8 cellular contexts compared by ENCODE assay signal in the genomic region with DNA sequence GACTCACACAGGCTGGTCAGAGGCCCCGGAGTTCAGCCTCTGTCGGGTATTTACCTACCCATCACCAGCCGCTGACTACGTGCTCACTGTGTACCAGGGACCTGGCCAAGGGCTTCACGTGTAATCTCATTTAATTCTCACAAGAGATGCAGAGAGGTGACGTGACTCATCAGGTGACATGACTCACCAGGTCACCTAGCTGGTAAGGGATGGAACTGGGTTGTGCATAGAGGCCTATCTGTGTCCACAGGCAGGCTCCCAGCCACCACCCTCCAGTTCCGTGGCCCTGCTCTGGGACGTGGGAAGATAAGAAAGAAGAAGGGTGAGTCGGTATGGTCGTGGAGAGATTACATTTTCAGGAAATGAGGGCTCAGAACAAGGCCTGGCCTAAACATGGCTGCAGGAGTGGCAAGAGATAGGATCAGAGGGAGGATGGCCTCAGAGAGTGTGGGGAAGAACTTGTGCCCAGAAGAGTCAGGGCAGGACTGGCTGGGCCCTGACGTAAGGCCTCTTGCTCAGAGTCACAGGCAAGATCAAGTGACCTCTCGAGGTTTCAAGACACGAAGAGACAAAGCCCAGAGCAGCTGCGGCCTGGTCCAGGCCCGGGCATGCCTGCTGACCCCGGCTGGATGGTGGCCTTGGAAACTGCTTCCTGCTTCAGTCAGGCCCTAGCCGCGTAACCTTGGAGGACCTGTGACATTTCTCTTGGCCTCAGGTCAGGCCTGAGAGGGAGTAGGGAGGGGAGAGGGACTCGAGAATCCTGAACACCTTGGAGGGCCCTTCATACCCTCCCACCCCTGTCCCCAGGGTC. TPM values are rescaled to one million over a fixed set of nuclear protein-coding genes. Genes with fewer than 3 reads are reported as not detected.
DNase-seq lines count a peak whose midpoint lies in the region; ATAC-seq and TF ChIP-seq lines count a peak whose summit lies in the region.

No MANE protein-coding gene starts in this region.

- H3K4me1 Mint-ChIP-seq in stimulated activated memory B cell treated with anti-CD40 and anti-IgM and Interleukin-4, amounts not matched to agents 10 μg/mL and 1 μg/mL and 100 μg/mL, for 72 hours = peaks cover 6% of the 10 kb centered on the region
- H3K4me1 Mint-ChIP-seq in CD4-positive, alpha-beta T cell (ENCODE audit: low read depth) = peaks cover 5% of the 10 kb centered on the region

- peak overlapping the region; percentile 90 for H2BK15ac ChIP-seq in mesenchymal stem cell (ENCODE audit: low read depth, poor library complexity, severe bottlenecking)

- H3K9ac ChIP-seq in NT2/D1 (ENCODE audit: insufficient read length, low read depth) = peak overlapping the region; percentile 61
- peak overlapping the region; percentile 79 for H3K9ac ChIP-seq in mesenchymal stem cell (ENCODE audit: low read length)

- CTCF ChIA-PET in CD4-positive, alpha-beta T cell (lab: Charles Lee) = no interaction called here

- H4K8ac ChIP-seq in mesenchymal stem cell (ENCODE audit: low read length) = peak overlapping the region; percentile 93

- H2BK120ac ChIP-seq in mesenchymal stem cell (ENCODE audit: low read depth, low read length) = peak overlapping the region; percentile 75

- peak overlapping the region; percentile 22 to 91 for H2BK12ac ChIP-seq in mesenchymal stem cell (ENCODE audit: low read length in 2 of 2)

- H3K23ac ChIP-seq in mesenchymal stem cell (ENCODE audit: low read length in 2 of 2) = no peak overlapping the region

- TF ChIP-seq POLR2A in upper lobe of left lung (IDR thresholded peaks at IDR 0.05) = no peak

- H3K36me3 ChIP-seq in NT2/D1 (ENCODE audit: insufficient read depth, insufficient read length, low read length) (peaks cover 56% of the 10 kb centered on the region), mesenchymal stem cell (ENCODE audit: control insufficient read depth in 1 of 2, insufficient read depth in 2 of 2, low read depth in 1 of 2, low read length in 2 of 2) (peaks cover 28 to 46% of the 10 kb centered on the region in 2 experiments), upper lobe of left lung (peaks cover 0 to 22% (median 8%) of the 10 kb centered on the region in 4 donors)

- no peak overlapping the region for H3K4me2 ChIP-seq in mesenchymal stem cell (ENCODE audit: low read length, poor library complexity, severe bottlenecking)

- H2BK5ac ChIP-seq in mesenchymal stem cell (ENCODE audit: low read depth, low read length, poor library complexity, severe bottlenecking) = no peak overlapping the region

- H3K4me3 ChIP-seq in NT2/D1 (ENCODE audit: insufficient read length, low read depth) = no peak overlapping the region
- no peak overlapping the region for H3K4me3 ChIP-seq in cardiac fibroblast (replicated peaks in 1 of 2; ENCODE audit: low read depth in 2 of 2, low read length in 2 of 2)
- no peak overlapping the region for H3K4me3 ChIP-seq in mesenchymal stem cell (ENCODE audit: insufficient read depth in 1 of 2, low read depth in 1 of 2, low read length in 2 of 2)
- no peak overlapping the region for H3K4me3 ChIP-seq in upper lobe of left lung

- H3K4me3 Mint-ChIP-seq in stimulated activated memory B cell treated with anti-CD40 and anti-IgM and Interleukin-4, amounts not matched to agents 10 μg/mL and 1 μg/mL and 100 μg/mL, for 72 hours = no peak overlapping the region
- no peak overlapping the region for H3K4me3 Mint-ChIP-seq in CD4-positive, alpha-beta T cell

- peak overlapping the region; percentile 21 for H2AK5ac ChIP-seq in mesenchymal stem cell (ENCODE audit: low read length, severe bottlenecking)

- H3K36me3 Mint-ChIP-seq in stimulated activated memory B cell treated with anti-CD40 and anti-IgM and Interleukin-4, amounts not matched to agents 10 μg/mL and 1 μg/mL and 100 μg/mL, for 72 hours = peaks cover 25% of the 10 kb centered on the region
- H3K36me3 Mint-ChIP-seq in CD4-positive, alpha-beta T cell (ENCODE audit: low read depth) = no peaks in the 10 kb centered on the region

- peak overlapping the region; percentile 92 for H4K91ac ChIP-seq in mesenchymal stem cell (ENCODE audit: low read length)

- TF ChIP-seq EP300 in upper lobe of left lung (IDR thresholded peaks at IDR 0.05) = no peak

- peak overlapping the region; percentile 85 to 95 for H3K18ac ChIP-seq in mesenchymal stem cell (ENCODE audit: low read depth in 1 of 2, low read length in 2 of 2)

- H3K27me3 Mint-ChIP-seq in stimulated activated memory B cell treated with anti-CD40 and anti-IgM and Interleukin-4, amounts not matched to agents 10 μg/mL and 1 μg/mL and 100 μg/mL, for 72 hours = no peaks in the 10 kb centered on the region
- no peaks in the 10 kb centered on the region for H3K27me3 Mint-ChIP-seq in CD4-positive, alpha-beta T cell

- TF ChIP-seq CTCF in cardiac fibroblast (IDR thresholded peaks at IDR 0.05; ENCODE audit: low read depth, low read length) (no peak), upper lobe of left lung (IDR thresholded peaks at IDR 0.05) (no peak)
- no peak for TF ChIP-seq CTCF in CD4-positive, alpha-beta T cell (IDR thresholded peaks at IDR 0.05)

- H3K9me3 ChIP-seq in NT2/D1 (ENCODE audit: insufficient read depth, low read length) = no peaks in the 10 kb centered on the region
- H3K9me3 ChIP-seq in mesenchymal stem cell (ENCODE audit: control insufficient read depth, low read length) = no peaks in the 10 kb centered on the region
- H3K9me3 ChIP-seq in upper lobe of left lung = no peaks in the 10 kb centered on the region
- H3K9me3 ChIP-seq in CD4-positive, alpha-beta T cell (ENCODE audit: control insufficient read depth, low read length) = no peaks in the 10 kb centered on the region

- no peak overlapping the region for H2AFZ ChIP-seq in mesenchymal stem cell (ENCODE audit: low read depth, low read length)

- no peaks in the 10 kb centered on the region for H3K9me3 Mint-ChIP-seq in stimulated activated memory B cell treated with anti-CD40 and anti-IgM and Interleukin-4, amounts not matched to agents 10 μg/mL and 1 μg/mL and 100 μg/mL, for 72 hours
- H3K9me3 Mint-ChIP-seq in CD4-positive, alpha-beta T cell = no peaks in the 10 kb centered on the region

- H3K27ac Mint-ChIP-seq in stimulated activated memory B cell treated with anti-CD40 and anti-IgM and Interleukin-4, amounts not matched to agents 10 μg/mL and 1 μg/mL and 100 μg/mL, for 72 hours = no peak overlapping the region
- no peak overlapping the region for H3K27ac Mint-ChIP-seq in CD4-positive, alpha-beta T cell

- peak overlapping the region; percentile 86 to 94 for H3K4ac ChIP-seq in mesenchymal stem cell (ENCODE audit: low read depth in 1 of 2, low read length in 2 of 2)

- DNase-seq in DMS53 (lab: John Stamatoyannopoulos, UW) (peak; percentile 100), NT2/D1 (ENCODE audit: low read depth, low spot score) (no peak), cardiac fibroblast (ENCODE audit: low read depth in 2 of 2) (peak; percentile 68 to 76), mesenchymal stem cell (peak; percentile 93), upper lobe of left lung (peak; percentile 69 to 81), NCI-H2081 treated with DMSO at 0.1 percent for 48 hours (lab: John Stamatoyannopoulos, UW) (no peak)
- DNase-seq in CD4-positive, alpha-beta T cell = no peak

- POLR2A ChIA-PET in CD4-positive, alpha-beta T cell (lab: Charles Lee) = no interaction called here

- intact Hi-C loops in CD4-positive, alpha-beta T cell (cut with DNase I, micrococcal nuclease) = no loop called here

- H3K4me1 ChIP-seq in NT2/D1 (ENCODE audit: insufficient read depth, insufficient read length) (peaks cover 36% of the 10 kb centered on the region), mesenchymal stem cell (ENCODE audit: control insufficient read depth, insufficient read depth, low read depth, low read length) (peaks cover 60% of the 10 kb centered on the region), upper lobe of left lung (peaks cover 13 to 52% (median 35%) of the 10 kb centered on the region in 4 donors)

- no peaks in the 10 kb centered on the region for H3K27me3 ChIP-seq in NT2/D1 (ENCODE audit: insufficient read depth, insufficient read length)
- H3K27me3 ChIP-seq in mesenchymal stem cell (ENCODE audit: control insufficient read depth in 1 of 2, insufficient read depth in 1 of 2, low read length in 2 of 2) = no peaks in the 10 kb centered on the region
- no peaks in the 10 kb centered on the region for H3K27me3 ChIP-seq in upper lobe of left lung
- H3K27me3 ChIP-seq in CD4-positive, alpha-beta T cell (ENCODE audit: control insufficient read depth, insufficient read depth, low read length) = no peaks in the 10 kb centered on the region

- WGBS in mesenchymal stem cell = 19% methylated on average over 15 of the region's 19 CpGs
- 55 to 62% methylated on average over 12 to 19 of the region's 19 CpGs for WGBS in upper lobe of left lung, 2 donors

- peak overlapping the region in 1 of 2 experiments; percentile 63 for H3K14ac ChIP-seq in mesenchymal stem cell (ENCODE audit: low read length in 2 of 2)

- ATAC-seq in upper lobe of left lung (ENCODE audit: low FRiP score in 2 of 2) = peak; percentile 31 to 76
- no peak for ATAC-seq in stimulated activated memory B cell treated with anti-CD40 and anti-IgM and Interleukin-4, amounts not matched to agents 10 μg/mL and 1 μg/mL and 100 μg/mL, for 72 hours
- ATAC-seq in CD4-positive, alpha-beta T cell (ENCODE audit: poor library complexity) = no peak

- H3K27ac ChIP-seq in mesenchymal stem cell (ENCODE audit: low read length, poor library complexity, severe bottlenecking) (peak overlapping the region; percentile 43), upper lobe of left lung (peak overlapping the region; percentile 58 to 82 (median 68))
- no peak overlapping the region for H3K27ac ChIP-seq in CD4-positive, alpha-beta T cell (ENCODE audit: low read depth, low read length)

- peaks cover 35% of the 10 kb centered on the region for H3K79me1 ChIP-seq in mesenchymal stem cell (replicated peaks; ENCODE audit: low read length, poor library complexity, severe bottlenecking)

RNA-seq across cellular contexts. Expression of a gene that starts 52.7 kb away (rescaled TPM):
- polyA plus RNA-seq in mesenchymal stem cell (2013, experiment 1 of 2) = 68.4 TPM
- polyA plus RNA-seq in mesenchymal stem cell (2013, experiment 2 of 2) = 68.6 TPM
- total RNA-seq in upper lobe of left lung = 100 to 1,000 TPM in 2 of 6 donors, 10 to 100 TPM in 4; 53.4 to 158 (median 62.2) TPM
- 100 to 1,000 TPM; 119 to 121 TPM for total RNA-seq in CD4-positive, alpha-beta T cell

Comparison
In these comparisons a context has a peak if more than half of its experiments do, and no peak if none do; other contexts are left out.
1. DNase-seq: peak in DMS53 (single experiment), cardiac fibroblast (2 of 2), mesenchymal stem cell (single experiment) and upper lobe of left lung (2 of 2); none in NT2/D1 (single experiment), NCI-H2081 treated with DMSO at 0.1 percent for 48 hours (single experiment) and CD4-positive, alpha-beta T cell (0 of 10).
2. ATAC-seq: peak in upper lobe of left lung (2 of 2); none in stimulated activated memory B cell treated with anti-CD40 and anti-IgM and Interleukin-4, amounts not matched to agents 10 μg/mL and 1 μg/mL and 100 μg/mL, for 72 hours (single experiment) and CD4-positive, alpha-beta T cell (single experiment).